ENCODE assay signal across 29 cellular contexts in the genomic region with DNA sequence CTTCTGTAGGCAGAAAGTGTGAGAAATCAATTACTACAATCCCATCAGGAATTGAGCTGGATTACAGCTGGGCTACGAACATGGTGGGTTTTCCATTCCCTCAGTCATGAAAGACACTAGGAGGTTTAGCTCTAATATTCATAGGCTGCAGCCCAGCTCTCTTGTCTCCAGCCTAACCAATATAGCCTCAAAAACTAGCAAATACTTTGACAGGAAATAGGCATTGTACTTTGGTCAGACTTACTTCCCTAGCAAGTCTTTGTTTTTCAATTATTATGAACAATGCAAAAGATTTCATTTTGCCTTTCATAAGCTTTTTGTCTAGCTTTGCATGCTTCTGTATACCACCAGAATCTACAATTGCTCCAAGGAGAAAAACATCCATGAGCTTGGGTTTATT.
"Had no signal": no experiment of that assay in that cellular context is flagged by ENCODE, and none has a peak within 500 bp of the region (broad histone marks: within the 10 kb centered on the region; RNA-seq: fewer than 3 reads in every experiment).

No MANE protein-coding gene starts in this region.

- H3K36me3 ChIP-seq: adrenal gland, MG63, Peyer's patch had no signal

- FAIRE-seq: bronchial epithelial cell, K562 had no signal

- H3K4me3 ChIP-seq: adrenal gland, K562, MG63, Peyer's patch had no signal

- ATAC-seq: activated CD4-positive, alpha-beta T cell treated with anti-CD3 and anti-CD28 coated beads for 36 hours; activated CD4-positive, CD25-positive, alpha-beta regulatory T cell treated with anti-CD3 and anti-CD28 coated beads, Interleukin-2, amount 50 U/mL, for 24 hours; activated CD8-positive, alpha-beta T cell treated with anti-CD3 and anti-CD28 coated beads, Interleukin-2, amount 10 ng/mL, durations not matched to agents 7 days and 5 days; K562; PC-3; WTC11 had no signal

- H3K27ac ChIP-seq: adrenal gland, Peyer's patch had no signal

- H3K27me3 ChIP-seq: adrenal gland, MG63, Peyer's patch had no signal

- DNase-seq: activated CD4-positive, alpha-beta T cell treated with anti-CD3 and anti-CD28 coated beads for 36 hours; activated CD4-positive, alpha-beta T cell treated with anti-CD3 and anti-CD28 coated beads, Interleukin-2, amount 10 ng/mL, durations not matched to agents 7 days and 5 days; activated CD4-positive, alpha-beta T cell treated with anti-CD3 and anti-CD28 coated beads, Interleukin-2, amount 50 U/mL, for 48 hours; activated CD8-positive, alpha-beta T cell treated with anti-CD3 and anti-CD28 coated beads, Interleukin-2, amount 10 ng/mL, durations not matched to agents 7 days and 5 days; activated gamma-delta T cell; activated naive CD4-positive, alpha-beta T cell treated with Interleukin-2 at 50 U/mL for 16 hours; activated naive CD8-positive, alpha-beta T cell treated with anti-CD3 and anti-CD28 coated beads, Interleukin-2, amount 10 ng/mL, durations not matched to agents 7 days and 5 days; activated T-cell treated with anti-CD3 and anti-CD28 coated beads, Interleukin-2, amount 50 U/mL, for 24 hours; adrenal gland; caudate nucleus; cerebellar nuclear complex; Karpas-422; MG63; MV-4-11; NCI-H1092; NCI-H1436 treated with DMSO at 0.1 percent for 48 hours; NCI-H1694 treated with DMSO at 0.1 percent for 48 hours; NCI-H2029; NCI-H345; NCI-H524 treated with DMSO at 0.1 percent for 48 hours; NK-92 treated with Interleukin-12 subunit alpha and Interleukin-12 subunit beta, amount 100 ng/mL, for 24 hours; PC-3; Peyer's patch; RPMI8226; SIG-M5 had no signal

- H3K9me3 ChIP-seq: MG63, Peyer's patch had no signal

- H3K4me1 ChIP-seq: adrenal gland, Peyer's patch had no signal
